Comparison of ENCODE assay signal across 32 cellular contexts in the genomic region with DNA sequence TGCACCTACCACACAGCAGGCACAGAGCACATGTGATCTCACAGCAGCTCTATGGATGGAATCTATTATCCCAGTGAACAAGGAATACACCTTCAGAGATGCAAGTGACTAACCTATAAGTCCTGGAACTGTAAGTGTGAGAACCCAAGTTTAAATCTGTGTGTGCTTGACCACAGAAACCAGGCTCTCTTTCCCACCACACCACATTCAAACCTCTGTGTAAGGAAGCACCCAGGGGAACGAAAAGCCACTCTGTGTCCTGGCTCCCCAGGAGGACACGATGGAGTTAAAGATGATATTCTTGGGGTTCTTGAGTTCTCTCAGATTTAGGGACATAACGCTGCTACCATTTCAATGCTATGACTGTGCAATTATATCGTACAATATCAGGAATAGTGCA. TPM values are rescaled to one million over a fixed set of nuclear protein-coding genes. Genes with fewer than 3 reads are reported as not detected.
"Had no signal": no experiment of that assay in that cellular context is flagged by ENCODE, and none has a peak within 500 bp of the region (broad histone marks: within the 10 kb centered on the region; RNA-seq: fewer than 3 reads in every experiment).

No MANE protein-coding gene starts in this region.

- ATAC-seq: activated naive CD8-positive, alpha-beta T cell treated with anti-CD3 and anti-CD28 coated beads, Interleukin-2, amount 50 U/mL, for 24 hours; activated T-cell treated with anti-CD3 and anti-CD28 coated beads, Interleukin-2, amount 50 U/mL, for 4 hours; PC-3 had no signal

- H3K27ac Mint-ChIP-seq: activated CD4-positive, alpha-beta memory T cell treated with anti-CD3 and anti-CD28 coated beads for 36 hours; activated CD4-positive, alpha-beta T cell treated with anti-CD3 and anti-CD28 coated beads, Interleukin-2, amount 10 ng/mL, durations not matched to agents 7 days and 5 days; activated naive CD4-positive, alpha-beta T cell treated with anti-CD3 and anti-CD28 coated beads, Interleukin-2, amount 10 ng/mL, durations not matched to agents 7 days and 5 days; activated naive CD8-positive, alpha-beta T cell; activated naive CD8-positive, alpha-beta T cell treated with anti-CD3 and anti-CD28 coated beads, Interleukin-2, amount 50 U/mL, for 24 hours; activated T-helper 1 cell treated with anti-CD3 and anti-CD28 coated beads, Interleukin-12 subunit alpha, Interleukin-12 subunit beta, Interleukin-2, Interleukin-4 antibody, amounts not matched to agents 30 ng/mL and 10 ng/mL and 1 ng/mL, durations not matched to agents 14 hours and 24 hours and 36 hours; brain; T-helper 1 cell treated with Interleukin-12 subunit alpha and Interleukin-12 subunit beta and Interleukin-4 antibody, amounts not matched to agents 30 μg/mL and 1 μg/mL, for 36 hours; T-helper 2 cell treated with Interferon-gamma antibody and Interleukin-4, amounts not matched to agents 5 μg/mL and 100 μg/mL, for 36 hours had no signal

- H3K27me3 ChIP-seq: MG63, Peyer's patch, SJSA1 had no signal

- H3K4me3 ChIP-seq: MG63, Peyer's patch, SJSA1 had no signal

- H3K4me1 ChIP-seq: Peyer's patch, SJSA1 had no signal

- H3K36me3 ChIP-seq: MG63, Peyer's patch, SJSA1 had no signal

- DNase-seq: activated CD4-positive, alpha-beta memory T cell treated with anti-CD3 and anti-CD28 coated beads for 36 hours; activated CD4-positive, alpha-beta T cell treated with anti-CD3 and anti-CD28 coated beads, Interleukin-2, amount 10 ng/mL, durations not matched to agents 7 days and 5 days; activated CD8-positive, alpha-beta memory T cell treated with anti-CD3 and anti-CD28 coated beads, Interleukin-2, amount 50 U/mL, for 4 hours; activated naive CD4-positive, alpha-beta T cell treated with anti-CD3 and anti-CD28 coated beads, Interleukin-2, amount 10 ng/mL, durations not matched to agents 7 days and 5 days; activated naive CD8-positive, alpha-beta T cell treated with anti-CD3 and anti-CD28 coated beads, Interleukin-2, amount 50 U/mL, for 24 hours; activated T-cell treated with anti-CD3 and anti-CD28 coated beads for 4 hours; activated T-cell treated with anti-CD3 and anti-CD28 coated beads, Interleukin-2, amount 50 U/mL, for 4 hours; anterior cingulate cortex; central memory CD4-positive, alpha-beta T cell; Kasumi-1; MG63; NCI-H1092; NCI-H1436 treated with DMSO at 0.1 percent for 48 hours; NCI-H1694 treated with DMSO at 0.1 percent for 48 hours; NCI-H2029; NCI-H345; NCI-H524 treated with DMSO at 0.1 percent for 48 hours; NK-92 treated with Interleukin-12 subunit alpha and Interleukin-12 subunit beta, amount 100 ng/mL, for 24 hours; PC-3; Peyer's patch; RPMI8226; SHP77 treated with DMSO at 0.1 percent for 48 hours; SK-N-SH had no signal

- H3K4me1 Mint-ChIP-seq: brain had no signal

- H3K27ac ChIP-seq: Peyer's patch, SJSA1 had no signal

- H3K27me3 Mint-ChIP-seq: activated CD4-positive, alpha-beta T cell treated with anti-CD3 and anti-CD28 coated beads, Interleukin-2, amount 10 ng/mL, durations not matched to agents 7 days and 5 days; brain had no signal

- H3K36me3 Mint-ChIP-seq: activated CD4-positive, alpha-beta memory T cell treated with anti-CD3 and anti-CD28 coated beads for 36 hours; activated naive CD4-positive, alpha-beta T cell treated with anti-CD3 and anti-CD28 coated beads, Interleukin-2, amount 10 ng/mL, durations not matched to agents 7 days and 5 days; activated naive CD8-positive, alpha-beta T cell had no signal

- H3K4me3 Mint-ChIP-seq: activated CD4-positive, alpha-beta memory T cell treated with anti-CD3 and anti-CD28 coated beads for 36 hours; activated CD4-positive, alpha-beta T cell treated with anti-CD3 and anti-CD28 coated beads, Interleukin-2, amount 10 ng/mL, durations not matched to agents 7 days and 5 days; activated naive CD4-positive, alpha-beta T cell treated with anti-CD3 and anti-CD28 coated beads, Interleukin-2, amount 10 ng/mL, durations not matched to agents 7 days and 5 days; activated naive CD8-positive, alpha-beta T cell; activated naive CD8-positive, alpha-beta T cell treated with anti-CD3 and anti-CD28 coated beads, Interleukin-2, amount 50 U/mL, for 24 hours; activated T-cell treated with anti-CD3 and anti-CD28 coated beads, Interleukin-2, amount 50 U/mL, for 4 hours; activated T-helper 1 cell treated with anti-CD3 and anti-CD28 coated beads, Interleukin-12 subunit alpha, Interleukin-12 subunit beta, Interleukin-2, Interleukin-4 antibody, amounts not matched to agents 30 ng/mL and 10 ng/mL and 1 ng/mL, durations not matched to agents 14 hours and 24 hours and 36 hours; brain; T-helper 1 cell treated with Interleukin-12 subunit alpha and Interleukin-12 subunit beta and Interleukin-4 antibody, amounts not matched to agents 30 μg/mL and 1 μg/mL, for 36 hours; T-helper 2 cell treated with Interferon-gamma antibody and Interleukin-4, amounts not matched to agents 5 μg/mL and 100 μg/mL, for 36 hours had no signal

- H3K4me2 ChIP-seq: SK-N-SH had no signal

- H3K9me3 ChIP-seq: MG63, Peyer's patch, SJSA1, SK-N-SH had no signal

- FAIRE-seq: TTC549 had no signal

- H3K9ac ChIP-seq: SK-N-SH had no signal

- H3K9me3 Mint-ChIP-seq: activated CD4-positive, alpha-beta memory T cell treated with anti-CD3 and anti-CD28 coated beads for 36 hours; activated CD4-positive, alpha-beta T cell treated with anti-CD3 and anti-CD28 coated beads, Interleukin-2, amount 10 ng/mL, durations not matched to agents 7 days and 5 days; activated naive CD4-positive, alpha-beta T cell treated with anti-CD3 and anti-CD28 coated beads, Interleukin-2, amount 10 ng/mL, durations not matched to agents 7 days and 5 days; activated naive CD8-positive, alpha-beta T cell treated with anti-CD3 and anti-CD28 coated beads, Interleukin-2, amount 50 U/mL, for 24 hours; activated T-cell treated with anti-CD3 and anti-CD28 coated beads, Interleukin-2, amount 50 U/mL, for 4 hours; activated T-helper 1 cell treated with anti-CD3 and anti-CD28 coated beads, Interleukin-12 subunit alpha, Interleukin-12 subunit beta, Interleukin-2, Interleukin-4 antibody, amounts not matched to agents 30 ng/mL and 10 ng/mL and 1 ng/mL, durations not matched to agents 14 hours and 24 hours and 36 hours; T-helper 1 cell treated with Interleukin-12 subunit alpha and Interleukin-12 subunit beta and Interleukin-4 antibody, amounts not matched to agents 30 μg/mL and 1 μg/mL, for 36 hours; T-helper 2 cell treated with Interferon-gamma antibody and Interleukin-4, amounts not matched to agents 5 μg/mL and 100 μg/mL, for 36 hours had no signal

RNA-seq across cellular contexts. Expression of a gene that starts 38.9 kb away (rescaled TPM):
- total RNA-seq: activated CD4-positive, alpha-beta memory T cell treated with anti-CD3 and anti-CD28 coated beads for 36 hours; activated CD4-positive, alpha-beta T cell treated with anti-CD3 and anti-CD28 coated beads, Interleukin-2, amount 10 ng/mL, durations not matched to agents 7 days and 5 days; activated T-helper 1 cell treated with anti-CD3 and anti-CD28 coated beads, Interleukin-12 subunit alpha, Interleukin-12 subunit beta, Interleukin-2, Interleukin-4 antibody, amounts not matched to agents 30 ng/mL and 10 ng/mL and 1 ng/mL, durations not matched to agents 14 hours and 24 hours and 36 hours; chondrocyte; NCI-H460; PC-3; SJSA1 had no signal
- polyA plus RNA-seq: SK-N-SH had no signal
